In the genomic region with DNA sequence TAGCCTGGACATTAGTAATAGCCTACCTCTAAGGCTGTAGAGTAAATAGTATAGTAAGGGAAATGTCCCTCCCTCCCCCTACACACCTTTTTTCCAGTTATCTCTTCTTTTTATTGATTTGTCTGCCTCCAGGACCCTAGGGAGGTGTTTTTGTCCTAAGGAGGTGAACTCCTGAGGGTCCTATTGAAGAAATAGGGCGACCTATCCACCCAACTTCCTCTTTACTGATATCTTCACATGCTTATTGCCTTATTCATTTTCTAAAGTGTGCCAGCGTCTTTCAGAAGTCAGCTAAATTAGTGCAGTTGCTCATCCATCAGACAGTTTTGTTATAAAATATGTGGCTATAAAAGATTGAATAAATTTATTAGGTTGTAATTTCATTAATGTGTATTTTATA, we compare ENCODE assay signal across 18 cellular contexts. TPM values are rescaled to one million over a fixed set of nuclear protein-coding genes. Genes with fewer than 3 reads are reported as not detected.
DNase-seq lines count a peak whose midpoint lies in the region; ATAC-seq, FAIRE-seq and TF ChIP-seq lines count a peak whose summit lies in the region.
"Had no signal": no experiment of that assay in that cellular context is flagged by ENCODE, and none has a peak within 500 bp of the region (broad histone marks: within the 10 kb centered on the region; RNA-seq: fewer than 3 reads in every experiment).

No MANE protein-coding gene starts in this region.

- H3K27me3 Mint-ChIP-seq in activated T-cell treated with anti-CD3 and anti-CD28 coated beads, Interleukin-2, amount 50 U/mL, for 72 hours (ENCODE audit: low read depth), result no peaks in the 10 kb centered on the region
- H3K27me3 Mint-ChIP-seq in T-helper 17 cell, result no peaks in the 10 kb centered on the region
- no peaks in the 10 kb centered on the region for H3K27me3 Mint-ChIP-seq in type B pancreatic cell
- H3K27me3 Mint-ChIP-seq in natural killer cell (ENCODE audit: low read depth in 2 of 2), result no peaks in the 10 kb centered on the region
- H3K27me3 Mint-ChIP-seq: natural killer cell treated with Interleukin-12 subunit alpha and Interleukin-12 subunit beta and Interleukin-15 and Interleukin-18, amount 100 ng/mL, for 72 hours had no signal

- peak overlapping the region; percentile 48 for H3K4me2 ChIP-seq in keratinocyte (ENCODE audit: control insufficient read depth, extremely low read depth, insufficient read depth, low read depth, low read length)

- peaks cover 0 to 6% of the 10 kb centered on the region in 2 experiments for H3K36me3 ChIP-seq in keratinocyte (ENCODE audit: control insufficient read depth in 2 of 2, extremely low read depth in 1 of 2, insufficient read depth in 2 of 2, low read length in 2 of 2)
- H3K36me3 ChIP-seq: adrenal gland, tibial artery had no signal

- H3K27me3 ChIP-seq in keratinocyte (ENCODE audit: control insufficient read depth, extremely low read depth, insufficient read depth, low read length), result no peaks in the 10 kb centered on the region
- H3K27me3 ChIP-seq: adrenal gland, tibial artery had no signal

- H3K27ac ChIP-seq in keratinocyte (ENCODE audit: control insufficient read depth, insufficient read depth, low read length), result peak overlapping the region; percentile 25
- H3K27ac ChIP-seq: tibial artery had no signal

- H4K20me1 ChIP-seq in keratinocyte (ENCODE audit: control insufficient read depth, extremely low read depth, insufficient read depth, low read length), result peaks cover 13% of the 10 kb centered on the region

- H3K4me1 Mint-ChIP-seq in activated T-cell treated with anti-CD3 and anti-CD28 coated beads, Interleukin-2, amount 50 U/mL, for 72 hours (ENCODE audit: low read depth), result peaks cover 100% of the 10 kb centered on the region
- H3K4me1 Mint-ChIP-seq in T-helper 17 cell (peaks cover 43% of the 10 kb centered on the region), type B pancreatic cell (ENCODE audit: unreplicated experiment) (peaks cover 44% of the 10 kb centered on the region), natural killer cell (peaks cover 47 to 51% of the 10 kb centered on the region in 2 donors)

- H3K9me3 ChIP-seq in T-helper 17 cell (ENCODE audit: control insufficient read depth, low read length, poor library complexity, severe bottlenecking), result no peaks in the 10 kb centered on the region
- no peaks in the 10 kb centered on the region for H3K9me3 ChIP-seq in keratinocyte (ENCODE audit: control insufficient read depth, low read depth, low read length)
- H3K9me3 ChIP-seq: adrenal gland, tibial artery had no signal

- FAIRE-seq in keratinocyte (lab: Jason Lieb, UNC), result no peak
- FAIRE-seq: islet of Langerhans had no signal

- intact Hi-C loops in cardiac septum (cut with DNase I), result no loop called here
- intact Hi-C loops in natural killer cell (cut with micrococcal nuclease), result no loop called here

- peaks cover 52% of the 10 kb centered on the region for H3K4me1 ChIP-seq in keratinocyte (ENCODE audit: control insufficient read depth, extremely low read depth, insufficient read depth, low read length)

- TF ChIP-seq CTCF in keratinocyte (optimal IDR thresholded peaks at IDR 0.05 in 1 of 3, IDR thresholded peaks at IDR 0.05 in 1 of 3, conservative IDR thresholded peaks at IDR 0.05 in 1 of 3; ENCODE audit: extremely low read depth in 1 of 3, insufficient read depth in 2 of 3, low read length in 3 of 3) (no peak), type B pancreatic cell (conservative IDR thresholded peaks at IDR 0.05) (no peak), natural killer cell (IDR thresholded peaks at IDR 0.05) (no peak)

- no peaks in the 10 kb centered on the region for H3K9me3 Mint-ChIP-seq in activated T-cell treated with anti-CD3 and anti-CD28 coated beads, Interleukin-2, amount 50 U/mL, for 72 hours
- H3K9me3 Mint-ChIP-seq in type B pancreatic cell (no peaks in the 10 kb centered on the region), natural killer cell (no peaks in the 10 kb centered on the region)
- H3K9me3 Mint-ChIP-seq: natural killer cell treated with Interleukin-12 subunit alpha and Interleukin-12 subunit beta and Interleukin-15 and Interleukin-18, amount 100 ng/mL, for 72 hours had no signal

- H3K9me1 ChIP-seq in keratinocyte (ENCODE audit: control insufficient read depth, extremely low read depth, insufficient read depth, low read length), result no peaks in the 10 kb centered on the region

- H3K4me3 Mint-ChIP-seq in activated T-cell treated with anti-CD3 and anti-CD28 coated beads, Interleukin-2, amount 50 U/mL, for 72 hours, result peak overlapping the region; percentile 4 to 31
- no peak overlapping the region for H3K4me3 Mint-ChIP-seq in T-helper 17 cell
- H3K4me3 Mint-ChIP-seq in type B pancreatic cell, result peak overlapping the region; percentile 24
- no peak overlapping the region for H3K4me3 Mint-ChIP-seq in natural killer cell
- H3K4me3 Mint-ChIP-seq: natural killer cell treated with Interleukin-12 subunit alpha and Interleukin-12 subunit beta and Interleukin-15 and Interleukin-18, amount 100 ng/mL, for 72 hours had no signal

- H3K79me2 ChIP-seq in keratinocyte (ENCODE audit: control insufficient read depth, insufficient read depth, low read length), result peaks cover 98% of the 10 kb centered on the region

- H3K36me3 Mint-ChIP-seq in activated T-cell treated with anti-CD3 and anti-CD28 coated beads, Interleukin-2, amount 50 U/mL, for 72 hours (ENCODE audit: insufficient read depth in 2 of 2), result peaks cover under 1 to 3% of the 10 kb centered on the region in 2 donors
- peaks cover 2% of the 10 kb centered on the region for H3K36me3 Mint-ChIP-seq in T-helper 17 cell (ENCODE audit: low read depth)
- peaks cover 9% of the 10 kb centered on the region for H3K36me3 Mint-ChIP-seq in type B pancreatic cell
- H3K36me3 Mint-ChIP-seq in natural killer cell, result no peaks in the 10 kb centered on the region

- H3K27ac Mint-ChIP-seq in activated T-cell treated with anti-CD3 and anti-CD28 coated beads, Interleukin-2, amount 50 U/mL, for 72 hours, result no peak overlapping the region
- H3K27ac Mint-ChIP-seq in T-helper 17 cell (peak overlapping the region; percentile 11), type B pancreatic cell (peak overlapping the region; percentile 81), natural killer cell (peak overlapping the region in 1 of 2 donors; percentile 28)
- H3K27ac Mint-ChIP-seq: natural killer cell treated with Interleukin-12 subunit alpha and Interleukin-12 subunit beta and Interleukin-15 and Interleukin-18, amount 100 ng/mL, for 72 hours had no signal

- dilution Hi-C loops in keratinocyte (cut with MboI; ENCODE audit: extremely low pct_ligation_motif_present, low sequenced_read_pairs), result no loop called here

- no peak for ATAC-seq in activated T-cell treated with anti-CD3 and anti-CD28 coated beads, Interleukin-2, amount 50 U/mL, for 72 hours (replicated peaks in 1 of 2)
- no peak for ATAC-seq in T-helper 17 cell
- ATAC-seq in natural killer cell, result no peak
- ATAC-seq: HCT116; natural killer cell treated with Interleukin-12 subunit alpha and Interleukin-12 subunit beta and Interleukin-15 and Interleukin-18, amount 100 ng/mL, for 72 hours had no signal

- no peak overlapping the region for H3K9ac ChIP-seq in keratinocyte (ENCODE audit: control insufficient read depth, extremely low read depth, insufficient read depth, low read length)

- H3K4me3 ChIP-seq in keratinocyte (ENCODE audit: control insufficient read depth in 2 of 3, extremely low read depth in 1 of 3, insufficient read depth in 2 of 3, low read depth in 1 of 3, low read length in 3 of 3), result no peak overlapping the region
- H3K4me3 ChIP-seq: adrenal gland, tibial artery had no signal

- no peak for DNase-seq in activated T-cell treated with anti-CD3 and anti-CD28 coated beads, Interleukin-2, amount 50 U/mL, for 72 hours
- no peak for DNase-seq in activated T-cell treated with anti-CD3 and anti-CD28 coated beads, Interleukin-2, amount 50 U/mL, for 1 hour
- no peak for DNase-seq in T-helper 17 cell
- DNase-seq in keratinocyte (ENCODE audit: low read depth, low spot score), result no peak
- no peak for DNase-seq in type B pancreatic cell (ENCODE audit: extremely low spot score, unreplicated experiment)
- DNase-seq in cardiac septum (ENCODE audit: low spot score), result no peak
- no peak for DNase-seq in NK-92 (lab: John Stamatoyannopoulos, UW; ENCODE audit: unreplicated experiment)
- DNase-seq in natural killer cell, result no peak
- DNase-seq: ACHN; DMS153; NCI-H2029 treated with DMSO at 0.1 percent for 48 hours; NK-92 treated with Interleukin-12 subunit alpha and Interleukin-12 subunit beta, amount 100 ng/mL, for 24 hours; stimulated activated CD4-positive, alpha-beta T cell treated with anti-CD3 and anti-CD28 coated beads, Interleukin-12 subunit alpha, Interleukin-12 subunit beta, amount 100 ng/mL, for 4 hours; tibial artery had no signal

- H2AFZ ChIP-seq in keratinocyte (ENCODE audit: control insufficient read depth, low read length), result no peak overlapping the region

RNA-seq across cellular contexts. Expression of a gene that starts 5.9 kb away (rescaled TPM):
- 10 to 100 TPM; 31.3 to 44.3 TPM for total RNA-seq in activated T-cell treated with anti-CD3 and anti-CD28 coated beads, Interleukin-2, amount 50 U/mL, for 72 hours
- total RNA-seq in T-helper 17 cell (10 to 100 TPM; 55.6 to 64.2 TPM), type B pancreatic cell (ENCODE audit: low replicate concordance) (90.5 and 121 TPM in 2 replicates), cardiac septum (51.3 TPM), natural killer cell (100 to 1,000 TPM in 1 of 3 donors, 10 to 100 TPM in 2; 74.2 to 111 (median 86.3) TPM)
- polyA plus RNA-seq in keratinocyte, result 25.2 to 33.1 TPM (median 25.8 TPM) in 3 replicates
- polyA plus RNA-seq in keratinocyte (2011; ENCODE audit: low read depth), result 43.7 TPM
- 15.7 and 28.3 TPM in 2 replicates for polyA plus RNA-seq in keratinocyte (2011; cell fraction: cytosol; rRNA removed)
- 32.1 and 36.5 TPM in 2 replicates for polyA plus RNA-seq in keratinocyte (2011; cell fraction: nucleus; rRNA removed)
- 19.3 and 39.7 TPM in 2 replicates for polyA plus RNA-seq in keratinocyte (2012; ENCODE audit: low replicate concordance)
- 55.2 to 158 TPM (median 123 TPM) in 3 replicates for polyA minus RNA-seq in keratinocyte
- 61.0 TPM for polyA minus RNA-seq in keratinocyte (2011; cell fraction: cytosol; rRNA and poly(A)+ RNA removed)
- 55.2 and 102 TPM in 2 replicates for polyA minus RNA-seq in keratinocyte (2011; cell fraction: nucleus; rRNA and poly(A)+ RNA removed)

Comparison
In these comparisons a context has a peak if more than half of its experiments do, and no peak if none do; other contexts are left out.
1. H3K4me3 Mint-ChIP-seq: peak in activated T-cell treated with anti-CD3 and anti-CD28 coated beads, Interleukin-2, amount 50 U/mL, for 72 hours (2 of 2) and type B pancreatic cell (single experiment); none in T-helper 17 cell (single experiment) and natural killer cell (single experiment).